Comparison of ENCODE assay signal across 9 cellular contexts in genomic region chrX:74423289-74423985, GRCh38. TPM values are rescaled to one million over a fixed set of nuclear protein-coding genes. Genes with fewer than 3 reads are reported as not detected.
DNase-seq lines count a peak whose midpoint lies in the region; TF ChIP-seq lines count a peak whose summit lies in the region.
"Had no signal": no experiment of that assay in that cellular context is flagged by ENCODE, and none has a peak within 500 bp of the region (broad histone marks: within the 10 kb centered on the region; RNA-seq: fewer than 3 reads in every experiment).

No MANE protein-coding gene starts in this region.

- DNase-seq in AG04450 (ENCODE audit: low read depth, low spot score), result no peak
- peak; percentile 36 for DNase-seq in M059J (ENCODE audit: low read depth)
- no peak for DNase-seq in foreskin fibroblast
- no peak for DNase-seq in osteoblast (ENCODE audit: insufficient read length, low spot score, missing footprints)
- DNase-seq in UCSD-AML1 (lab: John Stamatoyannopoulos, UW; ENCODE audit: unreplicated experiment), result no peak
- no peak for DNase-seq in activated gamma-delta T cell treated with Interleukin-2 at 50 U/mL for 16 hours
- no peak for DNase-seq in NCI-H1092 treated with DMSO at 0.1 percent for 48 hours (lab: John Stamatoyannopoulos, UW)
- no peak for DNase-seq in DMS153 treated with DMSO at 0.1 percent for 48 hours (lab: John Stamatoyannopoulos, UW; ENCODE audit: unreplicated experiment)

- H2AFZ ChIP-seq in osteoblast (ENCODE audit: low read length), result peak overlapping the region; percentile 91

- no peak for TF ChIP-seq CTCF in AG04450 (IDR thresholded peaks at IDR 0.05; ENCODE audit: low read depth, low read length)
- no peak for TF ChIP-seq CTCF in foreskin fibroblast (IDR thresholded peaks at IDR 0.05; ENCODE audit: low read depth, low read length)
- TF ChIP-seq CTCF in osteoblast (IDR thresholded peaks at IDR 0.05; ENCODE audit: extremely low read depth, low read depth, low read length), result no peak

- H3K4me1 ChIP-seq in osteoblast (ENCODE audit: insufficient read depth, low read length), result peaks cover 8% of the 10 kb centered on the region

- CTCF ChIA-PET in AG04450 (lab: Charles Lee), result interaction anchor here (1.2 to 1.6 kb wide), 2 partner anchors 13 to 112 kb away, joined by 3 to 4 read pairs; no protein-coding TSS in a partner anchor

- no peaks in the 10 kb centered on the region for H3K9me3 ChIP-seq in AG04450 (ENCODE audit: control insufficient read depth, insufficient read depth, low read length)
- H3K9me3 ChIP-seq in osteoblast (ENCODE audit: low read depth, low read length), result no peaks in the 10 kb centered on the region

- H3K36me3 ChIP-seq in osteoblast (ENCODE audit: insufficient read depth, low read length), result no peaks in the 10 kb centered on the region

- H4K20me1 ChIP-seq in osteoblast (ENCODE audit: insufficient read depth, low read length), result peaks cover 11% of the 10 kb centered on the region

- POLR2A ChIA-PET in AG04450 (lab: Yijun Ruan, JAX), result interaction anchor here (0.6 to 2.8 kb wide), 2 partner anchors 82 to 111 kb away, joined by 3 to 9 read pairs; no protein-coding TSS in a partner anchor

- H3K79me2 ChIP-seq in osteoblast (ENCODE audit: insufficient read depth, low read length), result peaks cover 17% of the 10 kb centered on the region

- peak overlapping the region; percentile 47 for H3K27ac ChIP-seq in AG04450 (ENCODE audit: low read depth, low read length)
- peak overlapping the region; percentile 64 for H3K27ac ChIP-seq in osteoblast (ENCODE audit: low read depth, low read length)

- H3K4me3 ChIP-seq in AG04450 (ENCODE audit: low read depth, low read length) (peak overlapping the region; percentile 68), foreskin fibroblast (ENCODE audit: low read depth in 1 of 2, low read length in 2 of 2) (peak overlapping the region; percentile 60 to 67), osteoblast (ENCODE audit: insufficient read depth, low read length) (peak overlapping the region; percentile 73)
- H3K4me3 ChIP-seq: GM12878 had no signal

- no peaks in the 10 kb centered on the region for H3K27me3 ChIP-seq in AG04450 (ENCODE audit: control insufficient read depth, insufficient read depth, low read length)
- H3K27me3 ChIP-seq in osteoblast (ENCODE audit: insufficient read depth, low read length), result peaks cover 4% of the 10 kb centered on the region

- H3K4me2 ChIP-seq in osteoblast (ENCODE audit: insufficient read depth, low read length), result peak overlapping the region; percentile 81

RNA-seq across cellular contexts. Expression of gene SLC16A2, which starts 2.1 kb away (rescaled TPM):
- polyA plus RNA-seq in AG04450 (2011; rRNA removed), result 38.5 and 42.6 TPM in 2 replicates
- 33.1 and 38.7 TPM in 2 replicates for polyA minus RNA-seq in AG04450 (2011; rRNA and poly(A)+ RNA removed)
- 56.5 and 78.7 TPM in 2 replicates for total RNA-seq in M059J (2014; rRNA removed; shearing (Covaris generic))
- total RNA-seq in osteoblast, result 11.6 and 15.6 TPM in 2 replicates
